In genomic region chr2:28492276-28492675, GRCh38 we compare ENCODE assay signal across 25 cellular contexts.
"Had no signal": no experiment of that assay in that cellular context is flagged by ENCODE, and none has a peak within 500 bp of the region (broad histone marks: within the 10 kb centered on the region; RNA-seq: fewer than 3 reads in every experiment).

No MANE protein-coding gene starts in this region.

- H3K36me3 ChIP-seq: esophagus squamous epithelium, heart right ventricle, neutrophil, pancreas, right lobe of liver, suprapubic skin had no signal

- H3K4me1 Mint-ChIP-seq: natural killer cell had no signal

- H3K9me3 ChIP-seq: esophagus squamous epithelium, heart right ventricle, neutrophil, pancreas, right lobe of liver, suprapubic skin had no signal

- H3K4me3 ChIP-seq: coronary artery, esophagus squamous epithelium, heart right ventricle, lung, pancreas, right lobe of liver, smooth muscle cell, suprapubic skin had no signal

- ATAC-seq: heart right ventricle; natural killer cell; pancreas; right lobe of liver; stimulated activated naive CD8-positive, alpha-beta T cell treated with anti-CD3 and anti-CD28 coated beads, Interleukin-15, amount 100 ng/mL, for 72 hours had no signal

- H3K4me1 ChIP-seq: esophagus squamous epithelium, heart right ventricle, pancreas, right lobe of liver, suprapubic skin had no signal

- H3K27me3 ChIP-seq: heart right ventricle, neutrophil, pancreas, right lobe of liver, suprapubic skin had no signal

- H3K9me3 Mint-ChIP-seq: natural killer cell; stimulated activated naive CD8-positive, alpha-beta T cell treated with anti-CD3 and anti-CD28 coated beads, Interleukin-15, amount 100 ng/mL, for 72 hours had no signal

- H3K27ac ChIP-seq: coronary artery, esophagus squamous epithelium, heart right ventricle, neutrophil, pancreas, right lobe of liver, suprapubic skin had no signal

- H3K4me2 ChIP-seq: smooth muscle cell had no signal

- H3K4me3 Mint-ChIP-seq: natural killer cell; stimulated activated naive CD8-positive, alpha-beta T cell treated with anti-CD3 and anti-CD28 coated beads, Interleukin-15, amount 100 ng/mL, for 72 hours had no signal

- H3K27ac Mint-ChIP-seq: natural killer cell had no signal

- DNase-seq: central memory CD4-positive, alpha-beta T cell; dermis blood vessel endothelial cell; effector memory CD4-positive, alpha-beta T cell; esophagus squamous epithelium; foreskin melanocyte; glutamatergic neuron; heart right ventricle; hippocampal formation; kidney glomerular epithelial cell; mesenchymal stem cell; midbrain; natural killer cell; pancreas; stimulated activated CD4-positive, alpha-beta T cell treated with anti-CD3 and anti-CD28 coated beads, Interleukin-12 subunit alpha, Interleukin-12 subunit beta, amount 100 ng/mL, for 4 hours; stimulated activated CD4-positive, alpha-beta T cell treated with anti-CD3 and anti-CD28 coated beads, Interleukin-1b, Interleukin-23, amount 100 ng/mL, for 48 hours; stimulated activated CD4-positive, alpha-beta T cell treated with anti-CD3 and anti-CD28 coated beads, Interleukin-4, amount 100 ng/mL, for 1 hour; stimulated activated CD8-positive, alpha-beta memory T cell treated with anti-CD3 and anti-CD28 coated beads, Interleukin-4, amount 100 ng/mL, for 48 hours; stimulated activated naive CD4-positive, alpha-beta T cell; stimulated activated naive CD8-positive, alpha-beta T cell treated with anti-CD3 and anti-CD28 coated beads, Interleukin-15, amount 100 ng/mL, for 72 hours had no signal

- H3K36me3 Mint-ChIP-seq: natural killer cell had no signal
